8 cellular contexts compared by ENCODE assay signal in the genomic region with DNA sequence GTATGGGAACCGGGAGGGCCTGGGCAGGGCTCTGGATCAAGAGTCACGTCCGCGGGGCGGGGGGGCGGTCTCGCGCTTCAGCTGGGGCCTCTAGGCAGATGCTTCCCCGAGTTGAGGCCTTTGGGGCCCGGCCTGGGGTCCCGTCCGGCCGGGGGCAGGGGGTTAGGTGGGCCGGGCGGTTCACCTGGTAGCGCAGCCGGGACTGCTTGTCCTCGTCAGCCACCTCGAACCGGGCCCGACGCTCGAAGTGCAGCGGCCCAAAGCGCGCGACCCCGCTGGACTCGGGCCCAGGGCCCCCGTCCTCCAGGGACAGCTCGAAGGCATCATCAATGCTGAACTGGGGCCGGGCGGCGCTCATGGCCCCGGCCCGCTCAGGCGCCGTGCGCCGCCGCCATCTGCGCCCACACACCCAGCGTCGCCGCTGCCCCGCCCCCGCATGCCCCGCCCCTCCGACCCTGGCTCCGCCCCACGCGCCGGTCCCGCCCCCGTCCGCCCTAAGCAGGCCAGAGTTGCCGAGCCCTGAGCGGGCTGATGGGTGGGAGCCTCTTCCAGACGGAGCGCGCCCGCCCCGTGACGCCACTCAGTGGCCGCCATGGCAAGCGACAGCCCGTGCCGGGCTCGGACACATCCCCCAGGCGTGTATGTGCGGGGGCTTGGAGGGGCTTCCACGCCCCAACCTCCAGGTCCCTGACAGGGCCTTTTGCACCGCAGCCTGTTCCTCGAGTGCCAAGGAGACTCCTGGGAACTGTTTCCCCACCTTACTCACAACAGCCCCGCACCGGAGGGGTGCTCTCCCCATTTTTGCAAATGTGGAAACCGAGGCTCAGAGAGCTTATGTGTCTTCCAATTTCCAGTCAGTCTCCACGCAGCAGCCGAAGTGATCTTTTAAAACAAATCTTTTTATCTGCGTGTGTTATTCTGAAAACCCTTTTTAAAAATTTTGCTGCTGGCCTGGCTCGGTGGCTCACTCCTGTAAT. TPM values are rescaled to one million over a fixed set of nuclear protein-coding genes. Genes with fewer than 3 reads are reported as not detected.
DNase-seq lines count a peak whose midpoint lies in the region; ATAC-seq and TF ChIP-seq lines count a peak whose summit lies in the region.

A gene with protein sequence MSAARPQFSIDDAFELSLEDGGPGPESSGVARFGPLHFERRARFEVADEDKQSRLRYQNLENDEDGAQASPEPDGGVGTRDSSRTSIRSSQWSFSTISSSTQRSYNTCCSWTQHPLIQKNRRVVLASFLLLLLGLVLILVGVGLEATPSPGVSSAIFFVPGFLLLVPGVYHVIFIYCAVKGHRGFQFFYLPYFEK (minus strand): TSS at position 417 of the 977 bp plus-strand sequence. CDS start 59 bp downstream, at position 358.

- H3K27ac ChIP-seq in HCT116 (ENCODE audit: low read depth, low read length), result peak within 1 kb of the TSS; percentile 88
- peak within 1 kb of the TSS; percentile 84 for H3K27ac ChIP-seq in osteoblast (ENCODE audit: low read depth, low read length)
- H3K27ac ChIP-seq in testis, result peak within 1 kb of the TSS; percentile 86 to 91

- H3K4me3 Mint-ChIP-seq in activated naive CD8-positive, alpha-beta T cell, result peak within 1 kb of the TSS; percentile 90

- peak; percentile 98 for DNase-seq in GM03348 (ENCODE audit: low spot score)
- DNase-seq in HCT116 (ENCODE audit: low read depth, low spot score), result peak; percentile 82
- DNase-seq in MV-4-11 (lab: John Stamatoyannopoulos, UW), result peak; percentile 84
- peak; percentile 79 for DNase-seq in SKM-1 treated with dmso at 0.1 percent for 144 hours (lab: John Stamatoyannopoulos, UW; ENCODE audit: unreplicated experiment)
- peak; percentile 92 for DNase-seq in glomerular visceral epithelial cell (ENCODE audit: extremely low spot score)
- DNase-seq in osteoblast (ENCODE audit: insufficient read length, low spot score, missing footprints), result peak; percentile 99
- peak; percentile 94 for DNase-seq in testis

- TF ChIP-seq POLR2A in HCT116 (IDR thresholded peaks at IDR 0.05; ENCODE audit: borderline replicate concordance, extremely low read depth, insufficient read depth, insufficient read length), result peak; percentile 88
- no peak for TF ChIP-seq POLR2A in testis (IDR thresholded peaks at IDR 0.05)

- H4K20me1 ChIP-seq in HCT116 (ENCODE audit: insufficient read depth), result no peaks in the 10 kb centered on the region
- H4K20me1 ChIP-seq in osteoblast (ENCODE audit: insufficient read depth, low read length), result no peaks in the 10 kb centered on the region

- WGBS in testis, 2 donors, result 1 to 2% methylated on average over 9 to 53 of the region's 81 CpGs

- no peaks in the 10 kb centered on the region for H3K36me3 ChIP-seq in HCT116 (ENCODE audit: control insufficient read depth in 1 of 2, insufficient read depth in 2 of 2, low read length in 2 of 2)
- no peaks in the 10 kb centered on the region for H3K36me3 ChIP-seq in osteoblast (ENCODE audit: insufficient read depth, low read length)
- no peaks in the 10 kb centered on the region for H3K36me3 ChIP-seq in testis (ENCODE audit: low read depth, missing control alignments)

- peak; percentile 71 for ATAC-seq in HCT116

- CTCF ChIA-PET in HCT116 (lab: Charles Lee), result interaction anchor here (1.9 kb wide), 1 partner anchor 68 kb away, joined by 8 read pairs; the partner anchor contains the start of gene PPP1CA

- H3K27ac Mint-ChIP-seq in activated naive CD8-positive, alpha-beta T cell, result peak within 1 kb of the TSS; percentile 88

- H3K4me1 ChIP-seq in HCT116 (ENCODE audit: control insufficient read depth in 1 of 2, insufficient read depth in 2 of 2, low read length in 2 of 2), result peaks cover 24 to 43% of the 10 kb centered on the region in 2 experiments
- peaks cover 20% of the 10 kb centered on the region for H3K4me1 ChIP-seq in osteoblast (ENCODE audit: insufficient read depth, low read length)
- peaks cover 10% of the 10 kb centered on the region for H3K4me1 ChIP-seq in testis

- H3K4me2 ChIP-seq in HCT116 (ENCODE audit: low read length) (peak within 1 kb of the TSS; percentile 100), osteoblast (ENCODE audit: insufficient read depth, low read length) (peak within 1 kb of the TSS; percentile 96)

- intact Hi-C loops in HCT116 (cut with micrococcal nuclease) (loop anchor here (1.0 to 5.0 kb wide), 4 partner anchors 37 to 117 kb away; partner anchors contain the start of genes POLD4 and RPS6KB2), testis (cut with DNase I; ENCODE audit: low total_unique reads) (no loop called here)

- peaks cover 25% of the 10 kb centered on the region for H3K4me1 Mint-ChIP-seq in activated naive CD8-positive, alpha-beta T cell (ENCODE audit: low read depth)

- H2AFZ ChIP-seq in HCT116 (ENCODE audit: low read depth, low read length, poor library complexity, severe bottlenecking) (no peak within 1 kb of the TSS), osteoblast (ENCODE audit: low read length) (peak within 1 kb of the TSS; percentile 99)

- no peaks in the 10 kb centered on the region for H3K9me3 ChIP-seq in HCT116 (ENCODE audit: control insufficient read depth in 1 of 2, insufficient read depth in 1 of 2, low read depth in 1 of 2, low read length in 2 of 2)
- H3K9me3 ChIP-seq in osteoblast (ENCODE audit: low read depth, low read length), result no peaks in the 10 kb centered on the region
- H3K9me3 ChIP-seq in testis, result no peaks in the 10 kb centered on the region

- H3K36me3 Mint-ChIP-seq in activated naive CD8-positive, alpha-beta T cell, result no peaks in the 10 kb centered on the region

- H3K79me2 ChIP-seq in HCT116 (ENCODE audit: insufficient read depth, low read length) (peaks cover 15% of the 10 kb centered on the region; the same call in 1 of the 2 replicates), osteoblast (ENCODE audit: insufficient read depth, low read length) (peaks cover 10% of the 10 kb centered on the region)

- H3K4me3 ChIP-seq in HCT116 (replicated peaks in 1 of 2; ENCODE audit: low read depth in 1 of 2, low read length in 2 of 2), result peak within 1 kb of the TSS; percentile 82 to 95
- peak within 1 kb of the TSS; percentile 86 for H3K4me3 ChIP-seq in osteoblast (ENCODE audit: insufficient read depth, low read length)
- peak within 1 kb of the TSS; percentile 77 to 90 for H3K4me3 ChIP-seq in testis

- no peaks in the 10 kb centered on the region for H3K27me3 Mint-ChIP-seq in activated naive CD8-positive, alpha-beta T cell

- H3K9me3 Mint-ChIP-seq in activated naive CD8-positive, alpha-beta T cell (ENCODE audit: low read depth), result no peaks in the 10 kb centered on the region

- RAD21 ChIA-PET in HCT116 (lab: Charles Lee; ENCODE audit: low non-redundant PET in 1 of 2, low total read pairs in 2 of 2, uncharacterized antibody in 2 of 2, unreplicated experiment in 2 of 2), result interaction anchor here in 1 of 2 experiments (1.4 to 2.2 kb wide), 2 partner anchors 68 to 86 kb away, joined by 3 to 6 read pairs; partner anchors contain the start of gene PPP1CA

- no peaks in the 10 kb centered on the region for H3K9me2 ChIP-seq in HCT116 (ENCODE audit: insufficient read depth)

- peak in 2 of 3 experiments; percentile 26 to 28; a peak in 2 of 6 replicates for TF ChIP-seq CTCF in HCT116 (IDR thresholded peaks at IDR 0.05 in 2 of 3, conservative IDR thresholded peaks at IDR 0.05 in 1 of 3; ENCODE audit: borderline replicate concordance in 1 of 3, insufficient read depth in 1 of 3, low read depth in 2 of 3, low read length in 2 of 3)
- TF ChIP-seq CTCF in osteoblast (IDR thresholded peaks at IDR 0.05; ENCODE audit: extremely low read depth, low read depth, low read length), result peak; percentile 29
- peak in 2 of 3 experiments; percentile 27 to 38 for TF ChIP-seq CTCF in testis (IDR thresholded peaks at IDR 0.05)

- peak within 1 kb of the TSS; percentile 95 for H3K9ac ChIP-seq in HCT116 (ENCODE audit: low read length)

- POLR2A ChIA-PET in HCT116 (lab: Charles Lee), result interaction anchor here (1.0 to 2.1 kb wide), 4 partner anchors 11 to 77 kb away, joined by 3 to 9 read pairs (median 3); partner anchors contain the start of genes AIP and RAD9A

- no peak for TF ChIP-seq RAD21 in HCT116 (IDR thresholded peaks at IDR 0.05; ENCODE audit: low read depth)

- no TSS peak for BruUV-seq in HCT116 (replicated peaks; lab: Mats Ljungman, UMichigan)

- H3K27me3 ChIP-seq in HCT116 (ENCODE audit: insufficient read depth, low read length), result no peaks in the 10 kb centered on the region
- no peaks in the 10 kb centered on the region for H3K27me3 ChIP-seq in osteoblast (ENCODE audit: insufficient read depth, low read length)
- no peaks in the 10 kb centered on the region for H3K27me3 ChIP-seq in testis

TF ChIP-seq in HCT116, 20 proteins besides CTCF, POLR2A, EP300 and RAD21 (continues in another document):
- TF ChIP-seq CBX3 (IDR thresholded peaks at IDR 0.05; ENCODE audit: low read depth) (no peak), SP1 (IDR thresholded peaks at IDR 0.05; ENCODE audit: low read depth) (no peak), ZBTB33 (IDR thresholded peaks at IDR 0.05; ENCODE audit: extremely low read depth, insufficient replicate concordance, low read length) (no peak), EGR1 (IDR thresholded peaks at IDR 0.05; ENCODE audit: low read depth) (no peak), POLR2AphosphoS5 (IDR thresholded peaks at IDR 0.05; ENCODE audit: low read depth, low read length) (peak; percentile 87), EZH2phosphoT487 (IDR thresholded peaks at IDR 0.05; ENCODE audit: borderline replicate concordance) (no peak), YY1 (IDR thresholded peaks at IDR 0.05; ENCODE audit: extremely low read depth, insufficient replicate concordance, low read depth, low read length) (peak; percentile 92)
- TF ChIP-seq, protein P1, sequence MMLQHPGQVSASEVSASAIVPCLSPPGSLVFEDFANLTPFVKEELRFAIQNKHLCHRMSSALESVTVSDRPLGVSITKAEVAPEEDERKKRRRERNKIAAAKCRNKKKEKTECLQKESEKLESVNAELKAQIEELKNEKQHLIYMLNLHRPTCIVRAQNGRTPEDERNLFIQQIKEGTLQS (IDR thresholded peaks at IDR 0.05), result no peak

RNA-seq across cellular contexts. Expression of the gene that starts here (rescaled TPM):
- total RNA-seq in HCT116 (2021; ENCODE audit: unreplicated experiment) (44.2 TPM), osteoblast (15.6 and 29.3 TPM in 2 replicates), testis (100 to 1,000 TPM; 126 to 149 TPM)
- 42.4 and 52.3 TPM in 2 replicates for polyA plus RNA-seq in HCT116 (2012)
- polyA plus RNA-seq in testis (ENCODE audit: insufficient read depth, low read depth, low replicate concordance), result 97.5 TPM

Comparison
In these comparisons a context has a peak if more than half of its experiments do, and no peak if none do; other contexts are left out.
1. Peak in every context shown above with its lines: DNase-seq, ATAC-seq, H3K4me3 ChIP-seq and H3K27ac ChIP-seq.